9 cellular contexts compared by ENCODE assay signal in genomic region chr13:42377640-42378382, GRCh38.
DNase-seq lines count a peak whose midpoint lies in the region; ATAC-seq, FAIRE-seq and TF ChIP-seq lines count a peak whose summit lies in the region.
"Had no signal": no experiment of that assay in that cellular context is flagged by ENCODE, and none has a peak within 500 bp of the region (broad histone marks: within the 10 kb centered on the region; RNA-seq: fewer than 3 reads in every experiment).

No MANE protein-coding gene starts in this region.

- no peaks in the 10 kb centered on the region for H3K9me3 ChIP-seq in pancreas
- H3K9me3 ChIP-seq in testis: no peaks in the 10 kb centered on the region

- CTCF ChIA-PET in activated CD8-positive, alpha-beta T cell treated with anti-CD3 and anti-CD28 coated beads, Interleukin-2, amount 10 ng/mL, durations not matched to agents 7 days and 5 days (lab: Charles Lee): interaction anchor here (1.0 to 7.4 kb wide), 11 partner anchors 10 to 105 kb away, joined by 3 to 58 read pairs (median 6); no protein-coding TSS in a partner anchor

- DNase-seq in GM12864 (ENCODE audit: low read depth) (peak; percentile 99), GM20000 (ENCODE audit: low spot score) (peak; percentile 66), COR-L47 (lab: John Stamatoyannopoulos, UW) (no peak), pancreas (no peak), SK-N-DZ (ENCODE audit: low spot score) (no peak), testis (no peak)
- peak; percentile 65 for DNase-seq in activated CD8-positive, alpha-beta T cell treated with anti-CD3 and anti-CD28 coated beads, Interleukin-2, amount 10 ng/mL, durations not matched to agents 7 days and 5 days

- H3K27me3 ChIP-seq in pancreas: no peaks in the 10 kb centered on the region
- no peaks in the 10 kb centered on the region for H3K27me3 ChIP-seq in testis
- H3K27me3 ChIP-seq: cardiac muscle cell had no signal

- WGBS in pancreas, 2 donors: 37 to 60% methylated on average over 4 of the region's 4 CpGs
- WGBS in testis, 2 donors: 46 to 66% methylated on average over 4 of the region's 4 CpGs

- H3K36me3 ChIP-seq in pancreas: no peaks in the 10 kb centered on the region
- no peaks in the 10 kb centered on the region for H3K36me3 ChIP-seq in testis (ENCODE audit: low read depth, missing control alignments)
- H3K36me3 ChIP-seq: cardiac muscle cell had no signal

- peaks cover 13% of the 10 kb centered on the region for H3K36me3 Mint-ChIP-seq in activated CD8-positive, alpha-beta T cell treated with anti-CD3 and anti-CD28 coated beads, Interleukin-2, amount 10 ng/mL, durations not matched to agents 7 days and 5 days (ENCODE audit: low read depth)

- no peak overlapping the region for H3K27ac ChIP-seq in pancreas
- no peak overlapping the region for H3K27ac ChIP-seq in testis
- H3K27ac ChIP-seq: cardiac muscle cell had no signal

- no peak for TF ChIP-seq CTCF in GM12864 (IDR thresholded peaks at IDR 0.05; ENCODE audit: low read depth, low read length, missing control alignments)
- no peak for TF ChIP-seq CTCF in GM20000 (IDR thresholded peaks at IDR 0.05; ENCODE audit: extremely low read depth, missing control alignments)
- no peak for TF ChIP-seq CTCF in pancreas (IDR thresholded peaks at IDR 0.05)
- TF ChIP-seq CTCF in testis (IDR thresholded peaks at IDR 0.05): no peak

- peak overlapping the region; percentile 30 for H3K4me3 Mint-ChIP-seq in activated CD8-positive, alpha-beta T cell treated with anti-CD3 and anti-CD28 coated beads, Interleukin-2, amount 10 ng/mL, durations not matched to agents 7 days and 5 days

- H3K9me3 Mint-ChIP-seq in activated CD8-positive, alpha-beta T cell treated with anti-CD3 and anti-CD28 coated beads, Interleukin-2, amount 10 ng/mL, durations not matched to agents 7 days and 5 days (ENCODE audit: insufficient read depth): no peaks in the 10 kb centered on the region

- intact Hi-C loops in pancreas (cut with DNase I) (no loop called here), testis (cut with DNase I; ENCODE audit: low total_unique reads) (no loop called here)

- no peaks in the 10 kb centered on the region for H3K4me1 ChIP-seq in pancreas
- H3K4me1 ChIP-seq in testis: no peaks in the 10 kb centered on the region

- peak; percentile 81 for ATAC-seq in HG03521 (IDR thresholded peaks at IDR 0.05; ENCODE audit: unreplicated experiment)
- peak; percentile 82 for ATAC-seq in activated CD8-positive, alpha-beta T cell treated with anti-CD3 and anti-CD28 coated beads, Interleukin-2, amount 10 ng/mL, durations not matched to agents 7 days and 5 days
- ATAC-seq in pancreas: no peak

- no peaks in the 10 kb centered on the region for H3K27me3 Mint-ChIP-seq in activated CD8-positive, alpha-beta T cell treated with anti-CD3 and anti-CD28 coated beads, Interleukin-2, amount 10 ng/mL, durations not matched to agents 7 days and 5 days (ENCODE audit: low read depth)

- POLR2A ChIA-PET in activated CD8-positive, alpha-beta T cell treated with anti-CD3 and anti-CD28 coated beads, Interleukin-2, amount 10 ng/mL, durations not matched to agents 7 days and 5 days (lab: Charles Lee): interaction anchor here (0.6 to 2.3 kb wide), 10 partner anchors 9 to 106 kb away, joined by 3 to 21 read pairs (median 5); partner anchors contain the start of gene AKAP11

- H3K27ac Mint-ChIP-seq in activated CD8-positive, alpha-beta T cell treated with anti-CD3 and anti-CD28 coated beads, Interleukin-2, amount 10 ng/mL, durations not matched to agents 7 days and 5 days: peak overlapping the region; percentile 84

- no peak overlapping the region; the same call in 1 of the 2 replicates for H3K4me3 ChIP-seq in GM12864 (ENCODE audit: low read depth, low read length)
- H3K4me3 ChIP-seq in pancreas: no peak overlapping the region
- no peak overlapping the region for H3K4me3 ChIP-seq in testis
- H3K4me3 ChIP-seq: cardiac muscle cell had no signal

- peaks cover 74% of the 10 kb centered on the region for H3K4me1 Mint-ChIP-seq in activated CD8-positive, alpha-beta T cell treated with anti-CD3 and anti-CD28 coated beads, Interleukin-2, amount 10 ng/mL, durations not matched to agents 7 days and 5 days (ENCODE audit: low read depth)

- no peak for TF ChIP-seq POLR2A in testis (IDR thresholded peaks at IDR 0.05)

- no peak for FAIRE-seq in pancreas (lab: Jason Lieb, UNC)

Comparison
In these comparisons a context has a peak if more than half of its experiments do, and no peak if none do; other contexts are left out.
1. DNase-seq: peak in GM12864 (single experiment), GM20000 (single experiment) and activated CD8-positive, alpha-beta T cell treated with anti-CD3 and anti-CD28 coated beads, Interleukin-2, amount 10 ng/mL, durations not matched to agents 7 days and 5 days (single experiment); none in COR-L47 (single experiment), pancreas (0 of 6), SK-N-DZ (single experiment) and testis (single experiment).
2. ATAC-seq: peak in HG03521 (single experiment) and activated CD8-positive, alpha-beta T cell treated with anti-CD3 and anti-CD28 coated beads, Interleukin-2, amount 10 ng/mL, durations not matched to agents 7 days and 5 days (single experiment); none in pancreas (0 of 4).